23 cellular contexts compared by ENCODE assay signal in genomic region chr16:2524339-2524938, GRCh38. TPM values are rescaled to one million over a fixed set of nuclear protein-coding genes. Genes with fewer than 3 reads are reported as not detected.
DNase-seq lines count a peak whose midpoint lies in the region; ATAC-seq and TF ChIP-seq lines count a peak whose summit lies in the region.
"Had no signal": no experiment of that assay in that cellular context is flagged by ENCODE, and none has a peak within 500 bp of the region (broad histone marks: within the 10 kb centered on the region; RNA-seq: fewer than 3 reads in every experiment).

No MANE protein-coding gene starts in this region.

- DNase-seq in activated T-cell treated with anti-CD3 and anti-CD28 coated beads, Interleukin-2, amount 50 U/mL, for 24 hours, result no peak
- no peak for DNase-seq in activated T-cell treated with anti-CD3 and anti-CD28 coated beads, Interleukin-2, amount 50 U/mL, for 4 hours
- DNase-seq in T-cell, result no peak
- DNase-seq in right lobe of liver, result peak in 2 of 3 donors; percentile 67 to 73
- peak; percentile 47 for DNase-seq in spleen
- DNase-seq in effector memory CD4-positive, alpha-beta T cell, result no peak
- DNase-seq in suprapubic skin (ENCODE audit: low spot score in 2 of 2), result no peak
- DNase-seq in nucleus accumbens (lab: John Stamatoyannopoulos, UW), result no peak
- DNase-seq: activated CD8-positive, alpha-beta memory T cell treated with anti-CD3 and anti-CD28 coated beads, Interleukin-2, amount 10 ng/mL, durations not matched to agents 7 days and 5 days; activated naive CD4-positive, alpha-beta T cell; brain microvascular endothelial cell; dermis blood vessel endothelial cell; EL; esophagus squamous epithelium; immature natural killer cell; NCI-H2081; NCI-H526; stimulated activated naive CD8-positive, alpha-beta T cell treated with anti-CD3 and anti-CD28 coated beads, Interleukin-15, Interleukin-2, amounts not matched to agents 100 U/mL and 50 U/mL, for 24 hours had no signal

- WGBS in right lobe of liver (ENCODE audit: insufficient coverage, low coverage, low lambda C conversion rate, missing lambda C conversion rate), result 45% methylated on average over 8 of the region's 9 CpGs
- 94 to 98% (median 96%) methylated on average over 9 of the region's 9 CpGs for WGBS in spleen, 5 donors
- 96% methylated on average over 9 of the region's 9 CpGs for WGBS in suprapubic skin

- H3K4me1 ChIP-seq in right lobe of liver (peaks cover 0 to 47% (median 21%) of the 10 kb centered on the region in 4 donors), spleen (peaks cover 12 to 80% (median 27%) of the 10 kb centered on the region in 6 donors), suprapubic skin (peaks cover 34% of the 10 kb centered on the region)
- peaks cover 13% of the 10 kb centered on the region for H3K4me1 ChIP-seq in effector memory CD4-positive, alpha-beta T cell (ENCODE audit: control insufficient read depth, insufficient read depth, low read length, poor library complexity, severe bottlenecking)

- no peaks in the 10 kb centered on the region for H3K9me3 Mint-ChIP-seq in activated T-cell treated with anti-CD3 and anti-CD28 coated beads, Interleukin-2, amount 50 U/mL, for 24 hours
- H3K9me3 Mint-ChIP-seq in activated T-cell treated with anti-CD3 and anti-CD28 coated beads, Interleukin-2, amount 50 U/mL, for 4 hours, result no peaks in the 10 kb centered on the region
- H3K9me3 Mint-ChIP-seq in T-cell, result no peaks in the 10 kb centered on the region
- H3K9me3 Mint-ChIP-seq: immature natural killer cell had no signal

- H3K27ac ChIP-seq in right lobe of liver (peak overlapping the region in 2 of 3 donors; percentile 42 to 85), spleen (peak overlapping the region in 1 of 8 donors; percentile 18), suprapubic skin (no peak overlapping the region)
- no peak overlapping the region for H3K27ac ChIP-seq in effector memory CD4-positive, alpha-beta T cell (ENCODE audit: insufficient read depth, low read length, poor library complexity, severe bottlenecking)
- H3K27ac ChIP-seq: brain microvascular endothelial cell, esophagus squamous epithelium, parathyroid adenoma, SK-N-MC had no signal

- peaks cover 73% of the 10 kb centered on the region for H3K36me3 Mint-ChIP-seq in activated T-cell treated with anti-CD3 and anti-CD28 coated beads, Interleukin-2, amount 50 U/mL, for 24 hours (ENCODE audit: low read depth)
- peaks cover 16% of the 10 kb centered on the region for H3K36me3 Mint-ChIP-seq in activated T-cell treated with anti-CD3 and anti-CD28 coated beads, Interleukin-2, amount 50 U/mL, for 4 hours (ENCODE audit: insufficient read depth)
- H3K36me3 Mint-ChIP-seq in T-cell, result peaks cover 12% of the 10 kb centered on the region

- no peaks in the 10 kb centered on the region for H3K27me3 Mint-ChIP-seq in activated T-cell treated with anti-CD3 and anti-CD28 coated beads, Interleukin-2, amount 50 U/mL, for 24 hours
- no peaks in the 10 kb centered on the region for H3K27me3 Mint-ChIP-seq in activated T-cell treated with anti-CD3 and anti-CD28 coated beads, Interleukin-2, amount 50 U/mL, for 4 hours (ENCODE audit: low read depth)
- no peaks in the 10 kb centered on the region for H3K27me3 Mint-ChIP-seq in T-cell
- H3K27me3 Mint-ChIP-seq: activated CD8-positive, alpha-beta memory T cell treated with anti-CD3 and anti-CD28 coated beads, Interleukin-2, amount 10 ng/mL, durations not matched to agents 7 days and 5 days had no signal

- ATAC-seq in activated T-cell treated with anti-CD3 and anti-CD28 coated beads, Interleukin-2, amount 50 U/mL, for 4 hours, result no peak
- ATAC-seq in T-cell (replicated peaks in 1 of 4) (no peak), right lobe of liver (peak; percentile 53 to 80 (median 75))
- ATAC-seq: activated CD8-positive, alpha-beta memory T cell treated with anti-CD3 and anti-CD28 coated beads, Interleukin-2, amount 10 ng/mL, durations not matched to agents 7 days and 5 days; stimulated activated naive CD8-positive, alpha-beta T cell treated with anti-CD3 and anti-CD28 coated beads, Interleukin-15, Interleukin-2, amounts not matched to agents 100 U/mL and 50 U/mL, for 24 hours had no signal

- no peaks in the 10 kb centered on the region for H3K27me3 ChIP-seq in right lobe of liver
- H3K27me3 ChIP-seq in spleen (replicated peaks in 1 of 7), result no peaks in the 10 kb centered on the region
- H3K27me3 ChIP-seq in effector memory CD4-positive, alpha-beta T cell (replicated peaks; ENCODE audit: control insufficient read depth, insufficient read depth, low read length, poor library complexity, severe bottlenecking), result no peaks in the 10 kb centered on the region
- H3K27me3 ChIP-seq in suprapubic skin, result no peaks in the 10 kb centered on the region
- H3K27me3 ChIP-seq: brain microvascular endothelial cell, esophagus squamous epithelium had no signal

- POLR2A ChIA-PET in T-cell (lab: Charles Lee), result no interaction called here

- TF ChIP-seq POLR2A in right lobe of liver (IDR thresholded peaks at IDR 0.05), result no peak
- TF ChIP-seq POLR2A in spleen (IDR thresholded peaks at IDR 0.05), result no peak
- TF ChIP-seq POLR2A in suprapubic skin (IDR thresholded peaks at IDR 0.05), result no peak

- peak overlapping the region; percentile 38 for H3K27ac Mint-ChIP-seq in activated T-cell treated with anti-CD3 and anti-CD28 coated beads, Interleukin-2, amount 50 U/mL, for 24 hours
- H3K27ac Mint-ChIP-seq in T-cell, result peak overlapping the region; percentile 11 to 55
- H3K27ac Mint-ChIP-seq: activated CD8-positive, alpha-beta memory T cell treated with anti-CD3 and anti-CD28 coated beads, Interleukin-2, amount 10 ng/mL, durations not matched to agents 7 days and 5 days had no signal

- peak in 3 of 4 donors; percentile 7 to 31 (median 25) for TF ChIP-seq CTCF in right lobe of liver (IDR thresholded peaks at IDR 0.05)
- TF ChIP-seq CTCF in spleen (IDR thresholded peaks at IDR 0.05 in 8 of 11, conservative IDR thresholded peaks at IDR 0.05 in 3 of 11), result no peak
- no peak for TF ChIP-seq CTCF in suprapubic skin (IDR thresholded peaks at IDR 0.05)

- H3K4me3 Mint-ChIP-seq in activated T-cell treated with anti-CD3 and anti-CD28 coated beads, Interleukin-2, amount 50 U/mL, for 24 hours, result no peak overlapping the region
- no peak overlapping the region for H3K4me3 Mint-ChIP-seq in activated T-cell treated with anti-CD3 and anti-CD28 coated beads, Interleukin-2, amount 50 U/mL, for 4 hours
- no peak overlapping the region for H3K4me3 Mint-ChIP-seq in T-cell
- H3K4me3 Mint-ChIP-seq: activated CD8-positive, alpha-beta memory T cell treated with anti-CD3 and anti-CD28 coated beads, Interleukin-2, amount 10 ng/mL, durations not matched to agents 7 days and 5 days had no signal

- H3K4me1 Mint-ChIP-seq in activated T-cell treated with anti-CD3 and anti-CD28 coated beads, Interleukin-2, amount 50 U/mL, for 24 hours (ENCODE audit: low read depth), result peaks cover 20% of the 10 kb centered on the region
- H3K4me1 Mint-ChIP-seq in activated T-cell treated with anti-CD3 and anti-CD28 coated beads, Interleukin-2, amount 50 U/mL, for 4 hours (ENCODE audit: low read depth), result peaks cover 21% of the 10 kb centered on the region
- H3K4me1 Mint-ChIP-seq in T-cell, result peaks cover 29% of the 10 kb centered on the region in 3 donors

- H3K9me3 ChIP-seq in right lobe of liver, result no peaks in the 10 kb centered on the region
- H3K9me3 ChIP-seq in spleen, result no peaks in the 10 kb centered on the region
- H3K9me3 ChIP-seq in effector memory CD4-positive, alpha-beta T cell (ENCODE audit: control insufficient read depth, low read length), result no peaks in the 10 kb centered on the region
- H3K9me3 ChIP-seq in suprapubic skin, result no peaks in the 10 kb centered on the region
- H3K9me3 ChIP-seq: esophagus squamous epithelium had no signal

- TF ChIP-seq EP300 in suprapubic skin (IDR thresholded peaks at IDR 0.05), result no peak

- CTCF ChIA-PET in T-cell (lab: Charles Lee), result no interaction called here

- intact Hi-C loops in right lobe of liver (cut with DNase I) (no loop called here), spleen (cut with DNase I; ENCODE audit: low total_unique reads) (no loop called here)

- peaks cover 0 to 22% (median 4%) of the 10 kb centered on the region in 4 donors for H3K36me3 ChIP-seq in right lobe of liver
- peaks cover 0 to 89% (median 64%) of the 10 kb centered on the region in 6 donors for H3K36me3 ChIP-seq in spleen
- peaks cover 49% of the 10 kb centered on the region for H3K36me3 ChIP-seq in effector memory CD4-positive, alpha-beta T cell (ENCODE audit: control insufficient read depth, insufficient read depth, low read length)
- H3K36me3 ChIP-seq in suprapubic skin, result peaks cover 65% of the 10 kb centered on the region

- peak overlapping the region in 1 of 3 donors; percentile 15 for H3K4me3 ChIP-seq in right lobe of liver
- H3K4me3 ChIP-seq in spleen, result no peak overlapping the region
- no peak overlapping the region for H3K4me3 ChIP-seq in effector memory CD4-positive, alpha-beta T cell (ENCODE audit: insufficient read depth, low read depth, low read length, poor library complexity, severe bottlenecking)
- H3K4me3 ChIP-seq in suprapubic skin, result no peak overlapping the region
- H3K4me3 ChIP-seq: esophagus squamous epithelium, SK-N-MC, smooth muscle cell had no signal

RNA-seq across cellular contexts. Expression of gene AMDHD2, which starts 4.3 kb away (rescaled TPM):
- total RNA-seq in activated T-cell treated with anti-CD3 and anti-CD28 coated beads, Interleukin-2, amount 50 U/mL, for 4 hours, result 10 to 100 TPM; 32.0 to 35.3 (median 35.0) TPM
- total RNA-seq in T-cell (100 to 1,000 TPM; 104 to 215 (median 122) TPM), right lobe of liver (10 to 100 TPM; 12.3 to 24.9 (median 21.4) TPM), spleen (10 to 100 TPM; 59.9 to 94.0 (median 70.9) TPM), suprapubic skin (10 to 100 TPM; 27.0 to 42.7 (median 38.0) TPM)
- polyA plus RNA-seq in spleen, result 10 to 100 TPM; 37.8 to 72.0 (median 38.5) TPM

RNA-seq across cellular contexts. Expression of gene CEMP1, which starts 6.8 kb away (rescaled TPM):
- total RNA-seq in activated T-cell treated with anti-CD3 and anti-CD28 coated beads, Interleukin-2, amount 50 U/mL, for 4 hours, result under 1 TPM; 0.16 to 0.60 (median 0.38) TPM
- 1 to 10 TPM in 3 of 5 donors, under 1 TPM in 1, not detected in 1; 0.26 to 3.1 (median 1.1) TPM for total RNA-seq in T-cell
- total RNA-seq in right lobe of liver, result under 1 TPM in 2 of 6 experiments, not detected in 4; 0.22 to 0.29 TPM
- total RNA-seq in spleen, result under 1 TPM in 2 of 7 donors, not detected in 5; 0.37 to 0.97 TPM
- polyA plus RNA-seq in spleen, result 1 to 10 TPM in 1 of 3 donors, under 1 TPM in 2; 0.70 to 1.5 (median 0.74) TPM
- 1 to 10 TPM in 2 of 4 donors, under 1 TPM in 1, not detected in 1; 0.34 to 3.9 (median 3.5) TPM for total RNA-seq in suprapubic skin
- total RNA-seq: A673; activated CD8-positive, alpha-beta memory T cell treated with anti-CD3 and anti-CD28 coated beads, Interleukin-2, amount 10 ng/mL, durations not matched to agents 7 days and 5 days; dermis blood vessel endothelial cell; mesenteric fat pad; smooth muscle cell had no signal

RNA-seq across cellular contexts. Expression of gene ATP6V0C, which starts 10.7 kb away (rescaled TPM):
- 100 to 1,000 TPM; 184 to 198 (median 188) TPM for total RNA-seq in activated T-cell treated with anti-CD3 and anti-CD28 coated beads, Interleukin-2, amount 50 U/mL, for 4 hours
- total RNA-seq in T-cell, result 100 to 1,000 TPM; 122 to 161 (median 128) TPM
- total RNA-seq in right lobe of liver, result 100 to 1,000 TPM in 1 of 6 experiments, 10 to 100 TPM in 5; 71.5 to 100 (median 79.4) TPM
- 100 to 1,000 TPM in 4 of 7 donors, 10 to 100 TPM in 3; 82.3 to 199 (median 156) TPM for total RNA-seq in spleen
- 100 to 1,000 TPM in 1 of 3 donors, 10 to 100 TPM in 2; 64.5 to 125 (median 99.7) TPM for polyA plus RNA-seq in spleen
- 100 to 1,000 TPM; 103 to 147 (median 120) TPM for total RNA-seq in suprapubic skin

RNA-seq across cellular contexts. Expression of gene PDPK1, which starts 13.4 kb away (rescaled TPM):
- 10 to 100 TPM; 47.1 to 55.3 (median 54.3) TPM for total RNA-seq in activated T-cell treated with anti-CD3 and anti-CD28 coated beads, Interleukin-2, amount 50 U/mL, for 4 hours
- 10 to 100 TPM; 49.8 to 68.4 (median 67.3) TPM for total RNA-seq in T-cell
- 10 to 100 TPM; 20.7 to 28.3 (median 24.5) TPM for total RNA-seq in right lobe of liver
- 10 to 100 TPM; 39.5 to 74.5 (median 56.8) TPM for total RNA-seq in spleen
- polyA plus RNA-seq in spleen, result 10 to 100 TPM in 1 of 3 donors, 1 to 10 TPM in 2; 6.2 to 15.5 (median 6.2) TPM
- 10 to 100 TPM; 31.6 to 49.8 (median 47.8) TPM for total RNA-seq in suprapubic skin

RNA-seq across cellular contexts. Expression of gene TBC1D24, which starts 49.5 kb away (rescaled TPM):
- total RNA-seq in activated T-cell treated with anti-CD3 and anti-CD28 coated beads, Interleukin-2, amount 50 U/mL, for 4 hours, result 10 to 100 TPM; 25.0 to 27.2 (median 26.3) TPM
- total RNA-seq in T-cell (10 to 100 TPM in 3 of 5 donors, 1 to 10 TPM in 2; 8.3 to 22.2 (median 10.7) TPM), right lobe of liver (10 to 100 TPM; 14.9 to 22.7 (median 17.5) TPM), spleen (10 to 100 TPM in 6 of 7 donors, 1 to 10 TPM in 1; 9.7 to 15.3 (median 12.8) TPM), suprapubic skin (10 to 100 TPM; 10.8 to 23.6 (median 16.5) TPM)
- 1 to 10 TPM; 2.2 to 5.1 (median 2.2) TPM for polyA plus RNA-seq in spleen

Comparison
In these comparisons a context has a peak if more than half of its experiments do, and no peak if none do; other contexts are left out.
1. DNase-seq: peak in right lobe of liver (2 of 3) and spleen (single experiment); none in activated T-cell treated with anti-CD3 and anti-CD28 coated beads, Interleukin-2, amount 50 U/mL, for 24 hours (single experiment), activated T-cell treated with anti-CD3 and anti-CD28 coated beads, Interleukin-2, amount 50 U/mL, for 4 hours (single experiment), T-cell (0 of 34), effector memory CD4-positive, alpha-beta T cell (0 of 3), suprapubic skin (0 of 2) and nucleus accumbens (0 of 56).
2. ATAC-seq: peak in right lobe of liver (4 of 4); none in activated T-cell treated with anti-CD3 and anti-CD28 coated beads, Interleukin-2, amount 50 U/mL, for 4 hours (0 of 2) and T-cell (0 of 4).
3. H3K27ac ChIP-seq: peak in right lobe of liver (2 of 3); none in effector memory CD4-positive, alpha-beta T cell (single experiment) and suprapubic skin (single experiment).
4. CTCF ChIP-seq: peak in right lobe of liver (3 of 4); none in spleen (0 of 11) and suprapubic skin (0 of 2).